16 cellular contexts compared by ENCODE assay signal in genomic region chr19:956747-957451, GRCh38. TPM values are rescaled to one million over a fixed set of nuclear protein-coding genes. Genes with fewer than 3 reads are reported as not detected.
A peak's percentile ranks its signal among the peaks of the same experiment; 100 is the strongest.
DNase-seq lines count a peak whose midpoint lies in the region; ATAC-seq and TF ChIP-seq lines count a peak whose summit lies in the region.
"Had no signal": no experiment of that assay in that cellular context is flagged by ENCODE, and none has a peak within 500 bp of the region (broad histone marks: within the 10 kb centered on the region; RNA-seq: fewer than 3 reads in every experiment).

No MANE protein-coding gene starts in this region.

- H3K9me3 Mint-ChIP-seq in T-cell = no peaks in the 10 kb centered on the region
- H3K9me3 Mint-ChIP-seq: activated CD4-positive, alpha-beta memory T cell treated with anti-CD3 and anti-CD28 coated beads, Interleukin-2, amount 10 ng/mL, durations not matched to agents 7 days and 5 days; T-helper 2 cell treated with Interferon-gamma antibody and Interleukin-4, amounts not matched to agents 5 μg/mL and 100 μg/mL, for 36 hours had no signal

- H3K36me3 Mint-ChIP-seq in T-cell = no peaks in the 10 kb centered on the region

- H4K20me1 ChIP-seq in PC-9 (ENCODE audit: insufficient read depth) = no peaks in the 10 kb centered on the region
- no peaks in the 10 kb centered on the region for H4K20me1 ChIP-seq in OCI-LY7 (ENCODE audit: insufficient read depth, low read length)

- DNase-seq in GM03348 (ENCODE audit: low spot score) (peak; percentile 86), PC-9 (peak; percentile 76 to 81), fibroblast of villous mesenchyme (ENCODE audit: low read depth) (peak; percentile 61), retina (peak; percentile 92), NCI-H1694 (lab: John Stamatoyannopoulos, UW) (no peak), NCI-H446 (lab: John Stamatoyannopoulos, UW) (no peak), OCI-LY7 (ENCODE audit: low spot score) (no peak), T-cell (no peak)
- DNase-seq: activated CD4-positive, alpha-beta memory T cell treated with anti-CD3 and anti-CD28 coated beads, Interleukin-2, amount 10 ng/mL, durations not matched to agents 7 days and 5 days; activated gamma-delta T cell; Karpas-422; NCI-H2081 treated with DMSO at 0.1 percent for 48 hours; OCI-M1 had no signal

- no peaks in the 10 kb centered on the region for H3K27me3 Mint-ChIP-seq in T-cell
- H3K27me3 Mint-ChIP-seq: activated CD4-positive, alpha-beta memory T cell treated with anti-CD3 and anti-CD28 coated beads, Interleukin-2, amount 10 ng/mL, durations not matched to agents 7 days and 5 days had no signal

- H3K4me1 ChIP-seq in PC-9 (replicated peaks; ENCODE audit: insufficient read depth) = peaks cover 55% of the 10 kb centered on the region
- H3K4me1 ChIP-seq in OCI-LY7 (ENCODE audit: insufficient read depth, low read length, poor library complexity, severe bottlenecking) = peaks cover 19% of the 10 kb centered on the region

- peak overlapping the region; percentile 73 for H3K4me2 ChIP-seq in PC-9
- H3K4me2 ChIP-seq in OCI-LY7 (ENCODE audit: low read length) = no peak overlapping the region

- H3K4me3 Mint-ChIP-seq in T-cell = no peak overlapping the region
- H3K4me3 Mint-ChIP-seq: activated CD4-positive, alpha-beta memory T cell treated with anti-CD3 and anti-CD28 coated beads, Interleukin-2, amount 10 ng/mL, durations not matched to agents 7 days and 5 days; T-helper 2 cell treated with Interferon-gamma antibody and Interleukin-4, amounts not matched to agents 5 μg/mL and 100 μg/mL, for 36 hours had no signal

- H3K4me3 ChIP-seq in PC-9 = peak overlapping the region; percentile 54
- H3K4me3 ChIP-seq in fibroblast of villous mesenchyme (ENCODE audit: low read depth, low read length) = peak overlapping the region; percentile 15
- no peak overlapping the region for H3K4me3 ChIP-seq in OCI-LY7 (ENCODE audit: low read depth, low read length, poor library complexity, severe bottlenecking)
- H3K4me3 ChIP-seq: transverse colon had no signal

- H2AFZ ChIP-seq in PC-9 (peak overlapping the region; percentile 62), OCI-LY7 (ENCODE audit: low read length) (no peak overlapping the region)

- CTCF ChIA-PET in PC-9 (lab: Charles Lee) = no interaction called here
- CTCF ChIA-PET in OCI-LY7 (lab: Charles Lee; ENCODE audit: unreplicated experiment) = no interaction called here
- CTCF ChIA-PET in T-cell (lab: Charles Lee) = interaction anchor here in 1 of 2 donors (0.6 kb wide), 1 partner anchor 79 kb away, joined by 5 read pairs; no protein-coding TSS in a partner anchor

- POLR2A ChIA-PET in PC-9 (lab: Charles Lee; ENCODE audit: unreplicated experiment) (interaction anchor here (0.6 to 0.7 kb wide), 4 partner anchors 20 to 27 kb away, joined by 3 to 27 read pairs (median 6); no protein-coding TSS in a partner anchor), OCI-LY7 (lab: Charles Lee) (no interaction called here), T-cell (lab: Charles Lee) (no interaction called here)

- H3K27me3 ChIP-seq in PC-9 (ENCODE audit: insufficient read depth, low read depth) = no peaks in the 10 kb centered on the region

- H3K9me3 ChIP-seq in PC-9 (ENCODE audit: insufficient read depth, low read depth) (no peaks in the 10 kb centered on the region), OCI-LY7 (ENCODE audit: low read length) (no peaks in the 10 kb centered on the region)
- H3K9me3 ChIP-seq: transverse colon had no signal

- no peaks in the 10 kb centered on the region for H3K36me3 ChIP-seq in PC-9 (ENCODE audit: low read depth)
- no peaks in the 10 kb centered on the region for H3K36me3 ChIP-seq in OCI-LY7 (ENCODE audit: insufficient read depth, low read length)
- H3K36me3 ChIP-seq: transverse colon had no signal

- BruUV-seq in PC-9 (replicated peaks; lab: Mats Ljungman, UMichigan) (no TSS peak), OCI-LY7 (replicated peaks; lab: Mats Ljungman, UMichigan) (no TSS peak)

- H3F3A ChIP-seq in PC-9 (ENCODE audit: insufficient read depth, low read depth) = peaks cover 23% of the 10 kb centered on the region; the same call in 1 of the 2 replicates

- H3K27ac ChIP-seq in PC-9 = peak overlapping the region; percentile 81
- H3K27ac ChIP-seq in OCI-LY7 (ENCODE audit: low read depth, low read length, poor library complexity, severe bottlenecking) = no peak overlapping the region
- H3K27ac ChIP-seq: transverse colon had no signal

- H3K27ac Mint-ChIP-seq in T-cell = no peak overlapping the region
- H3K27ac Mint-ChIP-seq: activated CD4-positive, alpha-beta memory T cell treated with anti-CD3 and anti-CD28 coated beads, Interleukin-2, amount 10 ng/mL, durations not matched to agents 7 days and 5 days; T-helper 2 cell treated with Interferon-gamma antibody and Interleukin-4, amounts not matched to agents 5 μg/mL and 100 μg/mL, for 36 hours had no signal

- peaks cover 9 to 13% (median 12%) of the 10 kb centered on the region in 3 donors for H3K4me1 Mint-ChIP-seq in T-cell

- intact Hi-C loops in PC-9 (cut with micrococcal nuclease; ENCODE audit: unreplicated experiment) = no loop called here
- intact Hi-C loops in OCI-LY7 (cut with micrococcal nuclease; ENCODE audit: unreplicated experiment) = no loop called here

- no peak for TF ChIP-seq CTCF in PC-9 (conservative IDR thresholded peaks at IDR 0.05)
- TF ChIP-seq CTCF in fibroblast of villous mesenchyme (IDR thresholded peaks at IDR 0.05; ENCODE audit: insufficient read depth, low read depth, low read length) = no peak
- TF ChIP-seq CTCF in OCI-LY7 (conservative IDR thresholded peaks at IDR 0.05; ENCODE audit: low read length) = no peak

- H3K79me2 ChIP-seq in PC-9 (ENCODE audit: low read depth) (0 out of 2 replicates have a peak, but pooled peaks cover 4% of the 10 kb centered on the region), OCI-LY7 (ENCODE audit: insufficient read depth, low read depth, low read length) (no peaks in the 10 kb centered on the region)

- no peak for ATAC-seq in T-cell (replicated peaks in 1 of 4)

- no peaks in the 10 kb centered on the region for H3K9me2 ChIP-seq in PC-9 (ENCODE audit: insufficient read depth)
- H3K9me2 ChIP-seq in OCI-LY7 (ENCODE audit: insufficient read depth, low read length) = no peaks in the 10 kb centered on the region

RNA-seq across cellular contexts. Expression of gene WDR18, which starts 27.2 kb away (rescaled TPM):
- total RNA-seq in PC-9 (2021) (61.5 and 95.3 TPM in 2 replicates), fibroblast of villous mesenchyme (49.7 and 77.3 TPM in 2 replicates), OCI-LY7 (2022) (38.4 and 51.4 TPM in 2 replicates), T-cell (10 to 100 TPM; 24.6 to 65.9 (median 53.5) TPM)
- 61.6 and 74.7 TPM in 2 replicates for total RNA-seq in OCI-LY7 (2014; rRNA removed; shearing (Covaris generic))

RNA-seq across cellular contexts. Expression of gene ARID3A, which starts 31.1 kb away (rescaled TPM):
- total RNA-seq in PC-9 (2021) (9.2 and 10.7 TPM in 2 replicates), fibroblast of villous mesenchyme (39.3 and 45.8 TPM in 2 replicates), OCI-LY7 (2022) (21.6 and 23.5 TPM in 2 replicates), T-cell (10 to 100 TPM in 4 of 5 donors, 1 to 10 TPM in 1; 9.8 to 13.2 (median 12.0) TPM)
- 7.9 and 9.9 TPM in 2 replicates for total RNA-seq in OCI-LY7 (2014; rRNA removed; shearing (Covaris generic))

RNA-seq across cellular contexts. Expression of gene KISS1R, which starts 39.8 kb away (rescaled TPM):
- total RNA-seq in PC-9 (2021) (not detected in 2 replicates), fibroblast of villous mesenchyme (not detected in 2 replicates), OCI-LY7 (2022) (not detected in 2 replicates), T-cell (1 to 10 TPM; 1.5 to 4.9 (median 2.8) TPM)
- not detected in 2 replicates for total RNA-seq in OCI-LY7 (2014; rRNA removed; shearing (Covaris generic))
- total RNA-seq: transverse colon had no signal

RNA-seq across cellular contexts. Expression of gene GRIN3B, which starts 43.3 kb away (rescaled TPM):
- total RNA-seq in PC-9 (2021) = 0.11 and 0.13 TPM in 2 replicates
- total RNA-seq in fibroblast of villous mesenchyme = under 0.01 TPM in 2 replicates
- 0.05 TPM in 1 of 2 replicates, not detected in the other for total RNA-seq in OCI-LY7 (2014; rRNA removed; shearing (Covaris generic))
- not detected in 2 replicates for total RNA-seq in OCI-LY7 (2022)
- total RNA-seq in T-cell = under 1 TPM in 3 of 5 donors, not detected in 2; 0.07 to 0.44 (median 0.09) TPM
- total RNA-seq: cerebellum had no signal

RNA-seq across cellular contexts. Expression of gene R3HDM4, which starts 43.9 kb away (rescaled TPM):
- 55.8 and 57.5 TPM in 2 replicates for total RNA-seq in PC-9 (2021)
- 26.3 and 31.6 TPM in 2 replicates for total RNA-seq in fibroblast of villous mesenchyme
- total RNA-seq in OCI-LY7 (2014; rRNA removed; shearing (Covaris generic)) = 39.5 and 43.5 TPM in 2 replicates
- total RNA-seq in OCI-LY7 (2022) = 64.9 and 75.2 TPM in 2 replicates
- total RNA-seq in T-cell = 100 to 1,000 TPM; 190 to 252 (median 220) TPM

Comparison
In these comparisons a context has a peak if more than half of its experiments do, and no peak if none do; other contexts are left out.
1. DNase-seq: peak in GM03348 (single experiment), PC-9 (2 of 2), fibroblast of villous mesenchyme (single experiment) and retina (single experiment); none in NCI-H1694 (single experiment), NCI-H446 (0 of 2), OCI-LY7 (single experiment) and T-cell (0 of 34).